8 cellular contexts compared by ENCODE assay signal in genomic region chr5:88269222-88269771, GRCh38. TPM values are rescaled to one million over a fixed set of nuclear protein-coding genes. Genes with fewer than 3 reads are reported as not detected.
DNase-seq lines count a peak whose midpoint lies in the region; ATAC-seq, FAIRE-seq and TF ChIP-seq lines count a peak whose summit lies in the region.

No MANE protein-coding gene starts in this region.

- H3K18ac ChIP-seq in H1 (ENCODE audit: extremely low read depth, low read length) = peak overlapping the region; percentile 84

- peak overlapping the region; percentile 98 for H3K27ac Mint-ChIP-seq in T-helper 17 cell

- DNase-seq in EH (ENCODE audit: low read depth) (peak; percentile 29), T-helper 17 cell (peak in 1 of 3 donors; percentile 12), H1 (ENCODE audit: low read depth in 1 of 2, low spot score in 2 of 2) (no peak), mucosa of gallbladder (ENCODE audit: low spot score) (peak; percentile 10), urothelium cell line (ENCODE audit: low spot score) (peak; percentile 3), ecto neural progenitor cell (ENCODE audit: low spot score) (no peak)

- no peak for TF ChIP-seq CTCF in H1 (IDR thresholded peaks at IDR 0.05; ENCODE audit: control extremely low read depth in 1 of 3, insufficient read depth in 1 of 3, low read depth in 1 of 3, low read length in 3 of 3)

- H2BK15ac ChIP-seq in H1 (ENCODE audit: low read length) = peak overlapping the region; percentile 47; the same call in 1 of the 2 replicates

- H3K4me1 Mint-ChIP-seq in T-helper 17 cell = peaks cover 43% of the 10 kb centered on the region

- H3K4me3 Mint-ChIP-seq in T-helper 17 cell = peak overlapping the region; percentile 99

- H2AK5ac ChIP-seq in H1 (ENCODE audit: low read depth, low read length) = no peak overlapping the region

- POLR2A ChIA-PET in H1 (lab: Charles Lee; ENCODE audit: partially characterized antibody) = interaction anchor here (2.8 kb wide), 1 partner anchor 10 kb away, joined by 20 read pairs; no protein-coding TSS in a partner anchor

- H2BK120ac ChIP-seq in H1 (replicated peaks; ENCODE audit: low read depth, low read length) = no peak overlapping the region

- ATAC-seq in GM21360 (IDR thresholded peaks at IDR 0.05; ENCODE audit: unreplicated experiment) (peak; percentile 11), HG03521 (IDR thresholded peaks at IDR 0.05; ENCODE audit: unreplicated experiment) (peak; percentile 6), T-helper 17 cell (peak; percentile 2)

- H4K8ac ChIP-seq in H1 (ENCODE audit: extremely low read depth, insufficient read depth, low read length) = peak overlapping the region; percentile 0; the same call in 1 of the 2 replicates

- H3K9ac ChIP-seq in H1 (replicated peaks in 1 of 4; ENCODE audit: extremely low read depth in 1 of 4, low read depth in 3 of 4, low read length in 3 of 4) = peak overlapping the region in 3 of 4 experiments; percentile 9 to 78 (median 75); a peak in 3 of 7 replicates

- TF ChIP-seq RAD21 in H1 (IDR thresholded peaks at IDR 0.05 in 1 of 2, conservative IDR thresholded peaks at IDR 0.05 in 1 of 2; ENCODE audit: low read depth in 2 of 2, low read length in 2 of 2) = no peak

- H3K9me3 ChIP-seq in T-helper 17 cell (ENCODE audit: control insufficient read depth, low read length, poor library complexity, severe bottlenecking) (no peaks in the 10 kb centered on the region), H1 (ENCODE audit: insufficient read depth in 2 of 2, low read depth in 1 of 2, low read length in 1 of 2) (peaks cover 8 to 10% of the 10 kb centered on the region in 2 experiments; a peak in 3 of 4 replicates)

- H3K27ac ChIP-seq in H1 (ENCODE audit: low read depth, low read length) = no peak overlapping the region

- H3K14ac ChIP-seq in H1 (ENCODE audit: insufficient read length) = no peak overlapping the region

- H3K4me3 ChIP-seq in H1 (ENCODE audit: extremely low read depth in 1 of 4, insufficient read depth in 2 of 4, low read depth in 3 of 4, low read length in 4 of 4) = peak overlapping the region; percentile 78 to 100 (median 87)

- no peaks in the 10 kb centered on the region for H3K27me3 Mint-ChIP-seq in T-helper 17 cell

- H2BK5ac ChIP-seq in H1 (ENCODE audit: low read depth, low read length) = peak overlapping the region; percentile 76

- no peaks in the 10 kb centered on the region for H4K20me1 ChIP-seq in H1 (replicated peaks in 1 of 2; ENCODE audit: control insufficient read depth in 1 of 2, insufficient read depth in 2 of 2, low read length in 2 of 2)

- no peak overlapping the region for H3K4ac ChIP-seq in H1 (replicated peaks; ENCODE audit: insufficient read length, low read depth, low read length)

- H2BK12ac ChIP-seq in H1 (ENCODE audit: low read depth, low read length) = no peak overlapping the region

- no peak overlapping the region for H2BK20ac ChIP-seq in H1 (ENCODE audit: low read length)

- CTCF ChIA-PET in H1 (lab: Charles Lee; ENCODE audit: partially characterized antibody) = no interaction called here

- H3K79me2 ChIP-seq in H1 (ENCODE audit: control insufficient read depth in 1 of 2, insufficient read depth in 2 of 2, low read length in 2 of 2) = peaks cover 5 to 69% of the 10 kb centered on the region in 2 experiments; a peak in 3 of 4 replicates

- H3K27me3 ChIP-seq in H1 (replicated peaks in 1 of 4; ENCODE audit: control insufficient read depth in 3 of 4, extremely low read depth in 1 of 4, insufficient read depth in 3 of 4, low read length in 3 of 4) = no peaks in the 10 kb centered on the region

- peaks cover 0 to 6% (median 4%) of the 10 kb centered on the region in 4 experiments; a peak in 4 of 7 replicates for H3K4me1 ChIP-seq in H1 (replicated peaks in 1 of 4; ENCODE audit: control insufficient read depth in 3 of 4, insufficient read depth in 4 of 4, low read length in 3 of 4)

- peaks cover 2% of the 10 kb centered on the region; the same call in 1 of the 2 replicates for H3K79me1 ChIP-seq in H1 (ENCODE audit: low read depth, low read length)

- H3K36me3 Mint-ChIP-seq in T-helper 17 cell (ENCODE audit: low read depth) = peaks cover 2% of the 10 kb centered on the region

- peaks cover 9% of the 10 kb centered on the region for H3K23me2 ChIP-seq in H1 (ENCODE audit: low read depth, low read length)

- peak overlapping the region; percentile 71 to 93 for H3K4me2 ChIP-seq in H1 (ENCODE audit: insufficient read depth in 1 of 2, low read depth in 2 of 2, low read length in 2 of 2)

- no peak overlapping the region for H3K23ac ChIP-seq in H1 (ENCODE audit: insufficient read length)

- no peak for TF ChIP-seq POLR2A in H1 (IDR thresholded peaks at IDR 0.05; ENCODE audit: control extremely low read depth in 1 of 2, low read depth in 2 of 2, low read length in 2 of 2)

- TF ChIP-seq EP300 in H1 (IDR thresholded peaks at IDR 0.05; ENCODE audit: borderline replicate concordance in 1 of 2, low read depth in 2 of 2, low read length in 2 of 2) = no peak

- 0 out of 2 replicates have a peak overlapping the region, but pooled peaks have one; percentile 67 for H2AFZ ChIP-seq in H1 (ENCODE audit: low read length)

- H3K56ac ChIP-seq in H1 (replicated peaks; ENCODE audit: insufficient read length, low read depth, low read length) = no peak overlapping the region

- WGBS in H1 (ENCODE audit: extremely low coverage in 1 of 2, insufficient coverage in 1 of 2, insufficient read length in 1 of 2, insufficient replicate concordance in 2 of 2, low coverage in 1 of 2, low lambda C conversion rate in 2 of 2, missing lambda C conversion rate in 1 of 2), 2 experiments = 11% methylated on average over 15 of the region's 16 CpGs; no CpG with 5 or more reads in 1 of the 2 experiments

- H4K91ac ChIP-seq in H1 (replicated peaks; ENCODE audit: insufficient read length, low read length) = peak overlapping the region; percentile 29

- FAIRE-seq in H1 (lab: Jason Lieb, UNC) (no peak), urothelium cell line (lab: Jason Lieb, UNC) (no peak)

- peak overlapping the region; percentile 25 for H4K5ac ChIP-seq in H1 (ENCODE audit: insufficient read length, low read depth, low read length)

- H3K36me3 ChIP-seq in H1 (ENCODE audit: control insufficient read depth in 2 of 4, insufficient read depth in 4 of 4, low read length in 3 of 4) = peaks cover 0 to 31% (median 16%) of the 10 kb centered on the region in 4 experiments; a peak in 5 of 8 replicates

TF ChIP-seq in H1, 55 proteins besides CTCF, POLR2A, EP300 and RAD21 (continues in another document):
- no peak for TF ChIP-seq ATF2 (IDR thresholded peaks at IDR 0.05; ENCODE audit: low read length)

RNA-seq across cellular contexts. Expression of gene TMEM161B, which starts 0.7 kb away (rescaled TPM):
- 10 to 100 TPM; 17.4 to 26.1 TPM for total RNA-seq in T-helper 17 cell
- total RNA-seq in H1 (2021; fragmentation: NEBNext Ultra II Directional; extraction: Animal tissue kit (Norgen Biotek cat#: 25700)) = 13.6 and 13.8 TPM in 2 replicates
- 4.1 and 7.4 TPM in 2 replicates for polyA plus RNA-seq in H1 (2011; rRNA removed)
- polyA plus RNA-seq in H1 (2011; cell fraction: cytosol; rRNA removed) = 8.8 TPM
- polyA plus RNA-seq in H1 (2011; cell fraction: nucleus; rRNA removed) = 6.0 TPM
- 6.6 to 9.5 TPM (median 7.5 TPM) in 4 replicates for polyA plus RNA-seq in H1 (2012, experiment 1 of 2)
- polyA plus RNA-seq in H1 (2012, experiment 2 of 2) = 0.60 TPM
- polyA plus RNA-seq in H1 (2013, experiment 1 of 2) = 17.8 TPM
- polyA plus RNA-seq in H1 (2013, experiment 2 of 2) = 18.4 TPM
- polyA minus RNA-seq in H1 (2011; rRNA and poly(A)+ RNA removed) = 19.5 and 20.3 TPM in 2 replicates
- 7.8 TPM for polyA minus RNA-seq in H1 (2011; cell fraction: cytosol; rRNA and poly(A)+ RNA removed)
- polyA minus RNA-seq in H1 (2011; cell fraction: nucleus; rRNA and poly(A)+ RNA removed) = 52.6 TPM
- total RNA-seq in mucosa of gallbladder = 15.5 TPM

Comparison
In these comparisons a context has a peak if more than half of its experiments do, and no peak if none do; other contexts are left out.
1. DNase-seq: peak in EH (single experiment), mucosa of gallbladder (single experiment) and urothelium cell line (single experiment); none in H1 (0 of 2) and ecto neural progenitor cell (single experiment).
2. Peak in every context shown above with its lines, with median percentiles within 50 percentile points of each other: ATAC-seq.